In the genomic region with DNA sequence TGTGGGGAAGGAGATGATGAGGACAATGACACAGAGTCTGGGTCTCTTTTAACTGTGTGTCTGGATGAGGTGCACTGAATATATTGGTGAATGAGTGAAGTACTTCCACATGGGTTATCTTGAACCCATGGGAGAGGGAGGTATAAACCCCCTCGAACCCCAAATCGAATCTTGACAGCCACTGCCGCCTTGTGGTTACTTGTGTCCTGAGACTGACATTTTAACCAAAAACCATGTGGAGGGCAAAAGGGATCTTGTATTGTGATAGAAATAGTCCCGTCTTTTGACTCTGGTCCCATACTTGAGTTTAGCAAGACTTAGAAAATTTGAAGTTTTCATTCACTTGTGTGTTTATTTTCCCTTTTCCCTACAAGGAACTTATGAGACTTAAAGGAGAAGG, we compare ENCODE assay signal across 24 cellular contexts.
DNase-seq lines count a peak whose midpoint lies in the region; ATAC-seq and TF ChIP-seq lines count a peak whose summit lies in the region.
"Had no signal": no experiment of that assay in that cellular context is flagged by ENCODE, and none has a peak within 500 bp of the region (broad histone marks: within the 10 kb centered on the region; RNA-seq: fewer than 3 reads in every experiment).

No MANE protein-coding gene starts in this region.

- H3K4me1 Mint-ChIP-seq in GM23338: peaks cover 6% of the 10 kb centered on the region; the same call in 2 of the 3 replicates
- H3K4me1 Mint-ChIP-seq: activated CD4-positive, alpha-beta T cell treated with anti-CD3 and anti-CD28 coated beads, Interleukin-2, amount 10 ng/mL, durations not matched to agents 24 days and 14 days; CD4-positive, CD25-positive, alpha-beta regulatory T cell; memory B cell had no signal

- no peak overlapping the region for H2AK5ac ChIP-seq in mesendoderm (ENCODE audit: low read length)

- H3K9me2 ChIP-seq in GM23338 (ENCODE audit: insufficient read depth): no peaks in the 10 kb centered on the region

- no peaks in the 10 kb centered on the region for H3F3A ChIP-seq in GM23338 (replicated peaks; ENCODE audit: low read depth)

- H2BK5ac ChIP-seq in mesendoderm (ENCODE audit: low read length): no peak overlapping the region

- peak; percentile 67 for DNase-seq in GM23338 (ENCODE audit: low spot score)
- no peak for DNase-seq in LNCaP clone FGC (ENCODE audit: low read depth)
- DNase-seq in SK-MEL-5 (ENCODE audit: low read depth, low spot score): peak; percentile 38
- no peak for DNase-seq in mesendoderm
- no peak for DNase-seq in DMS53 treated with DMSO at 0.1 percent for 48 hours (lab: John Stamatoyannopoulos, UW; ENCODE audit: unreplicated experiment)
- DNase-seq in EL: no peak
- no peak for DNase-seq in esophagus squamous epithelium (lab: John Stamatoyannopoulos, UW)
- DNase-seq: activated CD4-positive, alpha-beta T cell treated with anti-CD3 and anti-CD28 coated beads, Interleukin-2, amount 10 ng/mL, durations not matched to agents 24 days and 14 days; activated T-cell treated with anti-CD3 and anti-CD28 coated beads, Interleukin-2, amount 50 U/mL, for 4 hours; CD4-positive, CD25-positive, alpha-beta regulatory T cell; hypothalamus; KBM-7; NCI-H1694; NCI-H2227 treated with DMSO at 0.1 percent for 48 hours; PC-9; Right ventricle myocardium superior; stimulated activated CD4-positive, alpha-beta T cell treated with anti-CD3 and anti-CD28 coated beads, Interleukin-15, amount 100 ng/mL, for 24 hours; stimulated activated naive CD4-positive, alpha-beta T cell had no signal

- no peaks in the 10 kb centered on the region for H3K9me3 ChIP-seq in esophagus squamous epithelium
- H3K9me3 ChIP-seq: prostate gland, vagina had no signal

- no peak overlapping the region for H3K9ac ChIP-seq in mesendoderm (ENCODE audit: low read length)

- no peak overlapping the region for H4K5ac ChIP-seq in mesendoderm (ENCODE audit: low read length)

- H3K4ac ChIP-seq in mesendoderm (ENCODE audit: low read depth, low read length): no peak overlapping the region

- H3K27me3 Mint-ChIP-seq in GM23338 (ENCODE audit: insufficient read depth, low read depth, poor library complexity): no peaks in the 10 kb centered on the region

- intact Hi-C loops in esophagus squamous epithelium (cut with DNase I): no loop called here

- H3K79me2 ChIP-seq in GM23338 (replicated peaks; ENCODE audit: insufficient read depth): no peaks in the 10 kb centered on the region
- no peaks in the 10 kb centered on the region for H3K79me2 ChIP-seq in mesendoderm (ENCODE audit: control insufficient read depth, insufficient read depth, low read length)

- H3K4me2 ChIP-seq in GM23338 (no peak overlapping the region), mesendoderm (ENCODE audit: low read length) (no peak overlapping the region)
- H3K4me2 ChIP-seq: PC-9 had no signal

- H3K23ac ChIP-seq in mesendoderm (ENCODE audit: low read length): no peak overlapping the region

- TF ChIP-seq POLR2A in esophagus squamous epithelium (IDR thresholded peaks at IDR 0.05): no peak

- H2BK120ac ChIP-seq in mesendoderm (ENCODE audit: low read depth, low read length): peak overlapping the region; percentile 65

- H3K9me3 Mint-ChIP-seq in GM23338: no peaks in the 10 kb centered on the region
- H3K9me3 Mint-ChIP-seq: activated CD4-positive, alpha-beta T cell treated with anti-CD3 and anti-CD28 coated beads, Interleukin-2, amount 10 ng/mL, durations not matched to agents 24 days and 14 days; activated T-cell treated with anti-CD3 and anti-CD28 coated beads, Interleukin-2, amount 50 U/mL, for 4 hours; CD4-positive, CD25-positive, alpha-beta regulatory T cell; memory B cell; T-helper 2 cell treated with Interferon-gamma antibody and Interleukin-4, amounts not matched to agents 5 μg/mL and 100 μg/mL, for 36 hours had no signal

- no peak overlapping the region for H3K56ac ChIP-seq in mesendoderm (ENCODE audit: low read length)

- H4K8ac ChIP-seq in mesendoderm (ENCODE audit: low read depth, low read length): no peak overlapping the region

- H3K18ac ChIP-seq in mesendoderm (ENCODE audit: low read length): no peak overlapping the region

- TF ChIP-seq CTCF in GM23338 (conservative IDR thresholded peaks at IDR 0.05; ENCODE audit: low read depth in 2 of 2) (peak; percentile 68 to 85), LNCaP clone FGC (IDR thresholded peaks at IDR 0.05; ENCODE audit: control insufficient read depth, extremely low read depth, insufficient read depth) (peak; percentile 22; the same call in 1 of the 2 replicates), esophagus squamous epithelium (IDR thresholded peaks at IDR 0.05) (no peak)

- H3K36me3 ChIP-seq in GM23338 (ENCODE audit: insufficient read depth): no peaks in the 10 kb centered on the region
- H3K36me3 ChIP-seq in mesendoderm (ENCODE audit: control insufficient read depth, insufficient read depth, low read length): no peaks in the 10 kb centered on the region
- no peaks in the 10 kb centered on the region for H3K36me3 ChIP-seq in esophagus squamous epithelium
- H3K36me3 ChIP-seq: prostate gland, vagina had no signal

- H3K27me3 ChIP-seq in GM23338 (ENCODE audit: insufficient read depth): no peaks in the 10 kb centered on the region
- no peaks in the 10 kb centered on the region for H3K27me3 ChIP-seq in mesendoderm (ENCODE audit: insufficient read depth, low read length, poor library complexity)
- no peaks in the 10 kb centered on the region for H3K27me3 ChIP-seq in esophagus squamous epithelium
- H3K27me3 ChIP-seq: vagina had no signal

- peaks cover 7% of the 10 kb centered on the region; the same call in 1 of the 2 replicates for H3K4me1 ChIP-seq in GM23338 (ENCODE audit: insufficient read depth)
- peaks cover 5% of the 10 kb centered on the region for H3K4me1 ChIP-seq in mesendoderm (ENCODE audit: control insufficient read depth, low read depth, low read length)
- peaks cover 0 to 38% (median 0%) of the 10 kb centered on the region in 3 donors for H3K4me1 ChIP-seq in esophagus squamous epithelium
- H3K4me1 ChIP-seq: prostate gland, vagina had no signal

- no CpG with 5 or more reads among the region's 4 CpGs for WGBS in mesendoderm (ENCODE audit: extremely low coverage, insufficient coverage, low lambda C conversion rate)
- 83 to 87% methylated on average over 4 of the region's 4 CpGs for WGBS in esophagus squamous epithelium, 2 donors

- in situ Hi-C loops in SK-MEL-5 (cut with HindIII; ENCODE audit: low pct_unique_long_range_greater_than_20kb, low sequenced_read_pairs): no loop called here

- H2BK15ac ChIP-seq in mesendoderm (replicated peaks; ENCODE audit: low read depth): peak overlapping the region; percentile 96

- H3K27ac ChIP-seq in GM23338 (ENCODE audit: low read depth) (no peak overlapping the region), mesendoderm (ENCODE audit: low read depth, low read length) (no peak overlapping the region), esophagus squamous epithelium (no peak overlapping the region)
- H3K27ac ChIP-seq: PC-9, prostate gland, vagina had no signal

- H3K27ac Mint-ChIP-seq in GM23338: no peak overlapping the region
- H3K27ac Mint-ChIP-seq: activated CD4-positive, alpha-beta T cell treated with anti-CD3 and anti-CD28 coated beads, Interleukin-2, amount 10 ng/mL, durations not matched to agents 24 days and 14 days; CD4-positive, CD25-positive, alpha-beta regulatory T cell; memory B cell; T-helper 2 cell treated with Interferon-gamma antibody and Interleukin-4, amounts not matched to agents 5 μg/mL and 100 μg/mL, for 36 hours had no signal

- H3K79me1 ChIP-seq in mesendoderm (ENCODE audit: low read length): no peaks in the 10 kb centered on the region

- H3K4me3 ChIP-seq in GM23338: no peak overlapping the region
- no peak overlapping the region for H3K4me3 ChIP-seq in LNCaP clone FGC (ENCODE audit: low read depth, low read length)
- no peak overlapping the region for H3K4me3 ChIP-seq in mesendoderm (ENCODE audit: low read length)
- H3K4me3 ChIP-seq in esophagus squamous epithelium: no peak overlapping the region
- H3K4me3 ChIP-seq: PC-9, prostate gland, vagina had no signal

- H4K20me1 ChIP-seq in GM23338 (replicated peaks; ENCODE audit: insufficient read depth): peaks cover 5% of the 10 kb centered on the region; the same call in 1 of the 2 replicates

- no peak overlapping the region for H3K4me3 Mint-ChIP-seq in GM23338
- H3K4me3 Mint-ChIP-seq: activated CD4-positive, alpha-beta T cell treated with anti-CD3 and anti-CD28 coated beads, Interleukin-2, amount 10 ng/mL, durations not matched to agents 24 days and 14 days; activated T-cell treated with anti-CD3 and anti-CD28 coated beads, Interleukin-2, amount 50 U/mL, for 4 hours; CD4-positive, CD25-positive, alpha-beta regulatory T cell; memory B cell; T-helper 2 cell treated with Interferon-gamma antibody and Interleukin-4, amounts not matched to agents 5 μg/mL and 100 μg/mL, for 36 hours had no signal

- ATAC-seq in GM23338 (peak; percentile 68), HG02938 (IDR thresholded peaks at IDR 0.05; ENCODE audit: unreplicated experiment) (no peak)
- ATAC-seq: activated T-cell treated with anti-CD3 and anti-CD28 coated beads, Interleukin-2, amount 50 U/mL, for 4 hours; left lobe of liver had no signal

- no peak overlapping the region for H2AFZ ChIP-seq in GM23338
- H2AFZ ChIP-seq: PC-9 had no signal

- no peaks in the 10 kb centered on the region for H3K36me3 Mint-ChIP-seq in GM23338 (ENCODE audit: low read depth)
- H3K36me3 Mint-ChIP-seq: CD4-positive, CD25-positive, alpha-beta regulatory T cell; memory B cell had no signal

TF ChIP-seq in GM23338, 12 proteins besides CTCF, POLR2A, EP300 and RAD21 (continues in another document):
- TF ChIP-seq, protein P1, sequence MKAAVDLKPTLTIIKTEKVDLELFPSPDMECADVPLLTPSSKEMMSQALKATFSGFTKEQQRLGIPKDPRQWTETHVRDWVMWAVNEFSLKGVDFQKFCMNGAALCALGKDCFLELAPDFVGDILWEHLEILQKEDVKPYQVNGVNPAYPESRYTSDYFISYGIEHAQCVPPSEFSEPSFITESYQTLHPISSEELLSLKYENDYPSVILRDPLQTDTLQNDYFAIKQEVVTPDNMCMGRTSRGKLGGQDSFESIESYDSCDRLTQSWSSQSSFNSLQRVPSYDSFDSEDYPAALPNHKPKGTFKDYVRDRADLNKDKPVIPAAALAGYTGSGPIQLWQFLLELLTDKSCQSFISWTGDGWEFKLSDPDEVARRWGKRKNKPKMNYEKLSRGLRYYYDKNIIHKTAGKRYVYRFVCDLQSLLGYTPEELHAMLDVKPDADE (IDR thresholded peaks at IDR 0.05): no peak
- no peak for TF ChIP-seq EZH2phosphoT487 (IDR thresholded peaks at IDR 0.05; ENCODE audit: unreplicated experiment)

Comparison
In these comparisons a context has a peak if more than half of its experiments do, and no peak if none do; other contexts are left out.
1. DNase-seq: peak in GM23338 (single experiment) and SK-MEL-5 (single experiment); none in LNCaP clone FGC (single experiment), mesendoderm (single experiment), DMS53 treated with DMSO at 0.1 percent for 48 hours (single experiment), EL (single experiment) and esophagus squamous epithelium (single experiment).
2. CTCF ChIP-seq: peak in GM23338 (2 of 2) and LNCaP clone FGC (single experiment); none in esophagus squamous epithelium (0 of 6).